Comparison of ENCODE assay signal across 10 cellular contexts in genomic region chr7:47336178-47337020, GRCh38.
DNase-seq lines count a peak whose midpoint lies in the region; ATAC-seq and TF ChIP-seq lines count a peak whose summit lies in the region.
"Had no signal": no experiment of that assay in that cellular context is flagged by ENCODE, and none has a peak within 500 bp of the region (broad histone marks: within the 10 kb centered on the region; RNA-seq: fewer than 3 reads in every experiment).

No MANE protein-coding gene starts in this region.

- H4K20me1 ChIP-seq in GM23248 (ENCODE audit: insufficient read depth): no peaks in the 10 kb centered on the region
- H4K20me1 ChIP-seq in hepatocyte (ENCODE audit: insufficient read depth, poor library complexity, severe bottlenecking): no peaks in the 10 kb centered on the region
- H4K20me1 ChIP-seq in smooth muscle cell (ENCODE audit: low read depth): peaks cover 49% of the 10 kb centered on the region

- H3K27me3 ChIP-seq in GM23248 (replicated peaks; ENCODE audit: insufficient read depth) (no peaks in the 10 kb centered on the region), hepatocyte (no peaks in the 10 kb centered on the region), smooth muscle cell (ENCODE audit: low read depth) (no peaks in the 10 kb centered on the region)

- 43 to 45% methylated on average over 11 of the region's 11 CpGs for whole genome bisulfite sequencing in GM23248 (ENCODE audit: low coverage in 1 of 2, low lambda C conversion rate in 2 of 2, missing lambda C conversion rate in 2 of 2), 2 experiments
- WGBS in hepatocyte (ENCODE audit: low lambda C conversion rate, missing lambda C conversion rate): 68% methylated on average over 11 of the region's 11 CpGs
- 44% methylated on average over 11 of the region's 11 CpGs for WGBS in smooth muscle cell (ENCODE audit: low lambda C conversion rate)

- TF ChIP-seq CTCF in cardiac fibroblast (IDR thresholded peaks at IDR 0.05; ENCODE audit: low read depth, low read length) (no peak), hepatocyte (IDR thresholded peaks at IDR 0.05; ENCODE audit: poor library complexity) (no peak), smooth muscle cell (IDR thresholded peaks at IDR 0.05; ENCODE audit: borderline replicate concordance, insufficient read depth, poor library complexity, severe bottlenecking) (no peak)

- DNase-seq in GM23248: peak; percentile 96
- peak; percentile 62 to 67 for DNase-seq in cardiac fibroblast (ENCODE audit: low read depth in 2 of 2)
- DNase-seq in hepatocyte (ENCODE audit: low spot score): no peak
- DNase-seq in smooth muscle cell (lab: John Stamatoyannopoulos, UW; ENCODE audit: unreplicated experiment): no peak
- DNase-seq in iPS-NIHi11 (ENCODE audit: low spot score): no peak
- DNase-seq in AML-193 (lab: John Stamatoyannopoulos, UW): no peak
- DNase-seq in NCI-H187 (lab: John Stamatoyannopoulos, UW): no peak
- DNase-seq: NCI-H1436 treated with DMSO at 0.1 percent for 48 hours, SHP77 treated with DMSO at 0.1 percent for 48 hours had no signal

- 0 out of 2 replicates have a peak, but pooled peaks cover 6% of the 10 kb centered on the region for H3K36me3 ChIP-seq in GM23248 (ENCODE audit: low read depth)
- H3K36me3 ChIP-seq in hepatocyte (replicated peaks; ENCODE audit: insufficient read depth, low read depth): no peaks in the 10 kb centered on the region
- H3K36me3 ChIP-seq in smooth muscle cell (ENCODE audit: low read depth): peaks cover 8% of the 10 kb centered on the region

- H2AFZ ChIP-seq in GM23248 (no peak overlapping the region), hepatocyte (no peak overlapping the region), smooth muscle cell (ENCODE audit: low read depth) (no peak overlapping the region)

- no peak overlapping the region for H3K4me3 ChIP-seq in GM23248
- no peak overlapping the region for H3K4me3 ChIP-seq in cardiac fibroblast (replicated peaks in 1 of 2; ENCODE audit: low read depth in 2 of 2, low read length in 2 of 2)
- no peak overlapping the region for H3K4me3 ChIP-seq in hepatocyte
- H3K4me3 ChIP-seq in smooth muscle cell: no peak overlapping the region

- no peaks in the 10 kb centered on the region for H3K9me2 ChIP-seq in GM23248 (ENCODE audit: insufficient read depth)
- H3K9me2 ChIP-seq in hepatocyte (replicated peaks; ENCODE audit: insufficient read depth): no peaks in the 10 kb centered on the region

- no peak overlapping the region for H3K9ac ChIP-seq in GM23248
- H3K9ac ChIP-seq in smooth muscle cell (ENCODE audit: low read depth): no peak overlapping the region

- ATAC-seq in GM21529 (IDR thresholded peaks at IDR 0.05; ENCODE audit: unreplicated experiment): no peak

- H3K4me2 ChIP-seq in GM23248 (ENCODE audit: unreplicated experiment) (peak overlapping the region; percentile 54), hepatocyte (no peak overlapping the region), smooth muscle cell (peak overlapping the region; percentile 29)

- H3K9me3 ChIP-seq in GM23248 (ENCODE audit: low read depth) (no peaks in the 10 kb centered on the region), hepatocyte (ENCODE audit: low read depth) (no peaks in the 10 kb centered on the region), smooth muscle cell (replicated peaks; ENCODE audit: low read depth) (no peaks in the 10 kb centered on the region)

- H3K27ac ChIP-seq in GM23248: peak overlapping the region; percentile 59
- peak overlapping the region; percentile 66 for H3K27ac ChIP-seq in hepatocyte
- H3K27ac ChIP-seq in smooth muscle cell (ENCODE audit: low read depth): peak overlapping the region; percentile 72

- peaks cover 34% of the 10 kb centered on the region for H3F3A ChIP-seq in GM23248 (ENCODE audit: insufficient read depth)
- H3F3A ChIP-seq in smooth muscle cell (ENCODE audit: low read depth): peaks cover 3% of the 10 kb centered on the region

- in situ Hi-C loops in GM23248 (cut with MboI): no loop called here

- peaks cover 31% of the 10 kb centered on the region for H3K4me1 ChIP-seq in GM23248 (ENCODE audit: insufficient read depth)
- peaks cover 38% of the 10 kb centered on the region for H3K4me1 ChIP-seq in hepatocyte (ENCODE audit: insufficient read depth)
- H3K4me1 ChIP-seq in smooth muscle cell (ENCODE audit: low read depth): peaks cover 7% of the 10 kb centered on the region

- no peaks in the 10 kb centered on the region for H3K79me2 ChIP-seq in GM23248 (ENCODE audit: insufficient read depth)
- peaks cover 19% of the 10 kb centered on the region for H3K79me2 ChIP-seq in hepatocyte
- H3K79me2 ChIP-seq in smooth muscle cell (ENCODE audit: low read depth): no peaks in the 10 kb centered on the region

Comparison
In these comparisons a context has a peak if more than half of its experiments do, and no peak if none do; other contexts are left out.
1. DNase-seq: peak in GM23248 (single experiment) and cardiac fibroblast (2 of 2); none in hepatocyte (single experiment), smooth muscle cell (single experiment), iPS-NIHi11 (single experiment), AML-193 (0 of 2) and NCI-H187 (0 of 2).
2. Peak in every context shown above with its lines, with median percentiles within 50 percentile points of each other: H3K27ac ChIP-seq.